11 cellular contexts compared by ENCODE assay signal in genomic region chr1:205271277-205271676, GRCh38. TPM values are rescaled to one million over a fixed set of nuclear protein-coding genes. Genes with fewer than 3 reads are reported as not detected.
A peak's percentile ranks its signal among the peaks of the same experiment; 100 is the strongest.
DNase-seq lines count a peak whose midpoint lies in the region; ATAC-seq and TF ChIP-seq lines count a peak whose summit lies in the region.
"Had no signal": no experiment of that assay in that cellular context is flagged by ENCODE, and none has a peak within 500 bp of the region (broad histone marks: within the 10 kb centered on the region; RNA-seq: fewer than 3 reads in every experiment).

No MANE protein-coding gene starts in this region.

- ATAC-seq in lower lobe of right lung (no peak), GM19395 (IDR thresholded peaks at IDR 0.05; ENCODE audit: unreplicated experiment) (no peak), HG03460 (IDR thresholded peaks at IDR 0.05; ENCODE audit: unreplicated experiment) (no peak), HG02798 (IDR thresholded peaks at IDR 0.05; ENCODE audit: poor library complexity, unreplicated experiment) (no peak)
- ATAC-seq: activated T-cell treated with anti-CD3 and anti-CD28 coated beads, Interleukin-2, amount 50 U/mL, for 4 hours had no signal

- no peaks in the 10 kb centered on the region; the same call in 1 of the 2 replicates for H3K36me3 ChIP-seq in MG63
- H3K36me3 ChIP-seq in lower lobe of right lung: peaks cover 14% of the 10 kb centered on the region

- H3K4me1 ChIP-seq in lower lobe of right lung: peaks cover 48% of the 10 kb centered on the region

- H3K4me3 ChIP-seq in MG63: no peak overlapping the region
- H3K4me3 ChIP-seq in dorsolateral prefrontal cortex: peak overlapping the region in 14 of 59 donors; percentile 0 to 38 (median 12)
- no peak overlapping the region for H3K4me3 ChIP-seq in lower lobe of right lung

- no peaks in the 10 kb centered on the region for H3K27me3 ChIP-seq in MG63
- H3K27me3 ChIP-seq in dorsolateral prefrontal cortex: no peaks in the 10 kb centered on the region
- H3K27me3 ChIP-seq in lower lobe of right lung (ENCODE audit: low read depth): no peaks in the 10 kb centered on the region

- DNase-seq in AG09319 (ENCODE audit: extremely low read depth, low read depth): peak; percentile 30
- DNase-seq in MG63: peak; percentile 66
- peak in 9 of 10 donors; percentile 31 to 75 (median 55) for DNase-seq in dorsolateral prefrontal cortex
- DNase-seq in lower lobe of right lung: no peak
- no peak for DNase-seq in stimulated activated CD4-positive, alpha-beta T cell treated with anti-CD3 and anti-CD28 coated beads, Interleukin-1b, Interleukin-23, amount 100 ng/mL, for 48 hours
- DNase-seq: activated T-cell treated with anti-CD3 and anti-CD28 coated beads, Interleukin-2, amount 50 U/mL, for 4 hours; NCI-H187; stimulated activated CD4-positive, alpha-beta T cell treated with anti-CD3 and anti-CD28 coated beads, Interleukin-12 subunit alpha, Interleukin-12 subunit beta, amount 100 ng/mL, for 4 hours had no signal

- intact Hi-C loops in dorsolateral prefrontal cortex (cut with DNase I): loop anchor here in 1 of 2 donors (10.0 kb wide), 1 partner anchor 254 kb away; no protein-coding TSS in a partner anchor
- intact Hi-C loops in lower lobe of right lung (cut with DNase I): no loop called here

- H3K27ac ChIP-seq in dorsolateral prefrontal cortex (peak overlapping the region; percentile 60 to 100 (median 92)), lower lobe of right lung (no peak overlapping the region)

- peak; percentile 31 for TF ChIP-seq CTCF in AG09319 (IDR thresholded peaks at IDR 0.05; ENCODE audit: low read depth, low read length)
- peak in 9 of 56 donors; percentile 4 to 25 (median 16) for TF ChIP-seq CTCF in dorsolateral prefrontal cortex (IDR thresholded peaks at IDR 0.05 in 54 of 56, conservative IDR thresholded peaks at IDR 0.05 in 2 of 56; ENCODE audit: low read depth in 1 of 56, partially characterized antibody in 56 of 56)
- TF ChIP-seq CTCF in lower lobe of right lung (IDR thresholded peaks at IDR 0.05): peak; percentile 19

- H3K9me3 ChIP-seq in MG63 (no peaks in the 10 kb centered on the region), lower lobe of right lung (no peaks in the 10 kb centered on the region)

RNA-seq across cellular contexts. Expression of gene TMCC2, which starts 43.5 kb away (rescaled TPM):
- 2.4 and 3.7 TPM in 2 replicates for total RNA-seq in MG63 (2014; rRNA removed; shearing (Covaris generic); ENCODE audit: low replicate concordance)
- total RNA-seq in dorsolateral prefrontal cortex: 100 to 1,000 TPM in 42 of 120 experiments, 10 to 100 TPM in 78; 52.9 to 143 (median 93.9) TPM
- 3.0 TPM for total RNA-seq in lower lobe of right lung

RNA-seq across cellular contexts. Expression of gene NUAK2, which starts 50.3 kb away (rescaled TPM):
- total RNA-seq in MG63 (2014; rRNA removed; shearing (Covaris generic); ENCODE audit: low replicate concordance): 0.27 and 2.4 TPM in 2 replicates
- 1 to 10 TPM in 102 of 120 experiments, under 1 TPM in 18; 0.55 to 5.2 (median 1.7) TPM for total RNA-seq in dorsolateral prefrontal cortex
- 6.8 TPM for total RNA-seq in lower lobe of right lung

RNA-seq across cellular contexts. Expression of gene DSTYK, which starts 59.8 kb away (rescaled TPM):
- 7.7 and 8.0 TPM in 2 replicates for total RNA-seq in MG63 (2014; rRNA removed; shearing (Covaris generic); ENCODE audit: low replicate concordance)
- total RNA-seq in dorsolateral prefrontal cortex: 10 to 100 TPM; 28.0 to 49.3 (median 39.9) TPM
- total RNA-seq in lower lobe of right lung: 10.7 TPM

Comparison
In these comparisons a context has a peak if more than half of its experiments do, and no peak if none do; other contexts are left out.
1. DNase-seq: peak in AG09319 (single experiment), MG63 (single experiment) and dorsolateral prefrontal cortex (9 of 10); none in lower lobe of right lung (single experiment) and stimulated activated CD4-positive, alpha-beta T cell treated with anti-CD3 and anti-CD28 coated beads, Interleukin-1b, Interleukin-23, amount 100 ng/mL, for 48 hours (single experiment).
2. RNA of gene TMCC2, which starts 43.5 kb away (total RNA-seq): 52.9 to 143 TPM in dorsolateral prefrontal cortex; 2.4 to 3.7 TPM in MG63 and 3.0 TPM in lower lobe of right lung (single experiment); every median in the first group is over 10 times any median in the second.